1 cellular context compared by ENCODE assay signal in the genomic region with DNA sequence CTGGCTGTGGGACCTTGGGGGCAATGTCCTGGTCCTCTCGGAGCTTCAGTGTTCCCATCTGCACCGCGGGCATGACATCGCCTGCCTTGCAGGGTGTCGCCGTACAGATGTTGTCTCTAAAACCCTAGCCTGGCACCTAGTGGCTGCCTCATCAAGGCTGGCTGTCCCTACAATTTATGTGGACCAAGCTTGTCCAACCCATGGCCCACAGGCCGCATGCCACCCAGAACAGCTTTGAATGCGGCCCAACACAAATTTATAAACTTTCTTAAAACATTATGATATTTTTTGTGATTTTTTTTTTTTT.
TF ChIP-seq lines count a peak whose summit lies in the region.

No MANE protein-coding gene starts in this region.

TF ChIP-seq in HepG2, 621 proteins besides CTCF, POLR2A, EP300 and RAD21:
- TF ChIP-seq, protein P1, sequence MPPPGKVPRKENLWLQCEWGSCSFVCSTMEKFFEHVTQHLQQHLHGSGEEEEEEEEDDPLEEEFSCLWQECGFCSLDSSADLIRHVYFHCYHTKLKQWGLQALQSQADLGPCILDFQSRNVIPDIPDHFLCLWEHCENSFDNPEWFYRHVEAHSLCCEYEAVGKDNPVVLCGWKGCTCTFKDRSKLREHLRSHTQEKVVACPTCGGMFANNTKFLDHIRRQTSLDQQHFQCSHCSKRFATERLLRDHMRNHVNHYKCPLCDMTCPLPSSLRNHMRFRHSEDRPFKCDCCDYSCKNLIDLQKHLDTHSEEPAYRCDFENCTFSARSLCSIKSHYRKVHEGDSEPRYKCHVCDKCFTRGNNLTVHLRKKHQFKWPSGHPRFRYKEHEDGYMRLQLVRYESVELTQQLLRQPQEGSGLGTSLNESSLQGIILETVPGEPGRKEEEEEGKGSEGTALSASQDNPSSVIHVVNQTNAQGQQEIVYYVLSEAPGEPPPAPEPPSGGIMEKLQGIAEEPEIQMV (CRISPR knock-in tag; IDR thresholded peaks at IDR 0.05; ENCODE audit: low read depth) = no peak
- TF ChIP-seq STAG1 (CRISPR knock-in tag; IDR thresholded peaks at IDR 0.05) = peak; percentile 17; the same call in 1 of the 2 replicates
- no peak for TF ChIP-seq NR2F2 (IDR thresholded peaks at IDR 0.05; ENCODE audit: borderline replicate concordance, low read depth)
- TF ChIP-seq, protein P2, sequence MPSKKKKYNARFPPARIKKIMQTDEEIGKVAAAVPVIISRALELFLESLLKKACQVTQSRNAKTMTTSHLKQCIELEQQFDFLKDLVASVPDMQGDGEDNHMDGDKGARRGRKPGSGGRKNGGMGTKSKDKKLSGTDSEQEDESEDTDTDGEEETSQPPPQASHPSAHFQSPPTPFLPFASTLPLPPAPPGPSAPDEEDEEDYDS (CRISPR knock-in tag; IDR thresholded peaks at IDR 0.05) = no peak
- no peak for TF ChIP-seq ZNF552 (CRISPR knock-in tag; IDR thresholded peaks at IDR 0.05; ENCODE audit: borderline replicate concordance)
- no peak for TF ChIP-seq XBP1 (CRISPR knock-in tag; IDR thresholded peaks at IDR 0.05)
- TF ChIP-seq ZNF850 (CRISPR knock-in tag; conservative IDR thresholded peaks at IDR 0.05) = no peak
- TF ChIP-seq ZNF234 (CRISPR knock-in tag; conservative IDR thresholded peaks at IDR 0.05) = no peak
